Comparison of ENCODE assay signal across 2 cellular contexts in genomic region chr4:48127882-48128394, GRCh38.
TF ChIP-seq lines count a peak whose summit lies in the region.

No MANE protein-coding gene starts in this region.

TF ChIP-seq in Ishikawa, 13 proteins besides CTCF, POLR2A, EP300 and RAD21 (continued from another document):
- TF ChIP-seq REST (IDR thresholded peaks at IDR 0.05; ENCODE audit: low read depth) (no peak), ZBTB7A (IDR thresholded peaks at IDR 0.05; ENCODE audit: low read depth) (no peak), EGR1 (IDR thresholded peaks at IDR 0.05) (no peak), CEBPB (IDR thresholded peaks at IDR 0.05) (no peak), CREB1 (IDR thresholded peaks at IDR 0.05; ENCODE audit: low read depth) (no peak)

TF ChIP-seq in SK-N-SH, 30 proteins besides CTCF, POLR2A, EP300 and RAD21 (continued from another document):
- TF ChIP-seq REST (IDR thresholded peaks at IDR 0.05; ENCODE audit: low read depth, low read length) (no peak), GATA2 (CRISPR knock-in tag; IDR thresholded peaks at IDR 0.05) (no peak), MAX (IDR thresholded peaks at IDR 0.05; ENCODE audit: low read depth) (peak; percentile 95), SMC3 (IDR thresholded peaks at IDR 0.05; ENCODE audit: low read depth, low read length) (peak; percentile 41; the same call in 1 of the 2 replicates), RXRA (IDR thresholded peaks at IDR 0.05; ENCODE audit: borderline replicate concordance, low read depth) (peak; percentile 95), MEF2A (IDR thresholded peaks at IDR 0.05; ENCODE audit: borderline replicate concordance, low read depth) (peak; percentile 84), GABPA (IDR thresholded peaks at IDR 0.05; ENCODE audit: low read depth) (peak; percentile 46; the same call in 1 of the 2 replicates), FOXJ3 (CRISPR knock-in tag; IDR thresholded peaks at IDR 0.05) (no peak), JUND (IDR thresholded peaks at IDR 0.05) (peak; percentile 98), MXI1 (IDR thresholded peaks at IDR 0.05; ENCODE audit: low read depth, low read length) (no peak), ELF1 (IDR thresholded peaks at IDR 0.05) (peak; percentile 66), USF1 (IDR thresholded peaks at IDR 0.05; ENCODE audit: borderline replicate concordance, low read depth) (peak; percentile 56), YY1 (IDR thresholded peaks at IDR 0.05; ENCODE audit: low read depth) (peak; percentile 75; the same call in 1 of the 2 replicates), RFX5 (IDR thresholded peaks at IDR 0.05; ENCODE audit: low read length) (no peak), FOXM1 (IDR thresholded peaks at IDR 0.05; ENCODE audit: low read depth) (peak; percentile 87), USF2 (IDR thresholded peaks at IDR 0.05; ENCODE audit: borderline replicate concordance, low read depth, low read length) (no peak), CHD2 (IDR thresholded peaks at IDR 0.05; ENCODE audit: low read length, partially characterized antibody) (no peak), TCF12 (IDR thresholded peaks at IDR 0.05) (peak; percentile 97), SIN3A (IDR thresholded peaks at IDR 0.05; ENCODE audit: borderline replicate concordance, low read depth, low read length) (peak; percentile 91; the same call in 1 of the 2 replicates), TEAD4 (IDR thresholded peaks at IDR 0.05; ENCODE audit: borderline replicate concordance, insufficient read depth) (peak; percentile 94), POLR2AphosphoS5 (IDR thresholded peaks at IDR 0.05; ENCODE audit: low read depth, low read length) (peak; percentile 66; the same call in 1 of the 2 replicates), RCOR1 (IDR thresholded peaks at IDR 0.05; ENCODE audit: low read length) (no peak), NFIC (IDR thresholded peaks at IDR 0.05; ENCODE audit: borderline replicate concordance) (peak; percentile 93)
